ENCODE assay signal across 9 cellular contexts in genomic region chr4:185587444-185588161, GRCh38. TPM values are rescaled to one million over a fixed set of nuclear protein-coding genes. Genes with fewer than 3 reads are reported as not detected.
DNase-seq lines count a peak whose midpoint lies in the region; ATAC-seq, FAIRE-seq and TF ChIP-seq lines count a peak whose summit lies in the region.
"Had no signal": no experiment of that assay in that cellular context is flagged by ENCODE, and none has a peak within 500 bp of the region (broad histone marks: within the 10 kb centered on the region; RNA-seq: fewer than 3 reads in every experiment).

No MANE protein-coding gene starts in this region.

- H3K4me1 Mint-ChIP-seq in stimulated activated memory B cell treated with anti-CD40 and anti-IgM and Interleukin-4, amounts not matched to agents 10 μg/mL and 1 μg/mL and 100 μg/mL, for 72 hours: peaks cover 15% of the 10 kb centered on the region

- no peaks in the 10 kb centered on the region for H4K20me1 ChIP-seq in GM23248 (ENCODE audit: insufficient read depth)
- H4K20me1 ChIP-seq: BLaER1 had no signal

- peaks cover 20% of the 10 kb centered on the region for H3K27me3 Mint-ChIP-seq in stimulated activated memory B cell treated with anti-CD40 and anti-IgM and Interleukin-4, amounts not matched to agents 10 μg/mL and 1 μg/mL and 100 μg/mL, for 72 hours

- in situ Hi-C loops in GM23248 (cut with MboI): no loop called here

- H2AFZ ChIP-seq in GM23248: no peak overlapping the region

- no peak for DNase-seq in left ventricle myocardium inferior
- no peak for DNase-seq in cardiac septum (ENCODE audit: low spot score)
- DNase-seq in activated T-cell treated with anti-CD3 and anti-CD28 coated beads, Interleukin-2, amount 50 U/mL, for 48 hours: peak; percentile 72 to 80
- peak; percentile 51 to 57 for DNase-seq in left colon
- DNase-seq in GM23248: no peak
- no peak for DNase-seq in pancreas

- H3K4me1 ChIP-seq in left ventricle myocardium inferior (peaks cover 22% of the 10 kb centered on the region), GM23248 (ENCODE audit: insufficient read depth) (no peaks in the 10 kb centered on the region), pancreas (peaks cover 0 to 11% (median 10%) of the 10 kb centered on the region in 3 donors)
- H3K4me1 ChIP-seq: BLaER1 had no signal

- H3K36me3 Mint-ChIP-seq in stimulated activated memory B cell treated with anti-CD40 and anti-IgM and Interleukin-4, amounts not matched to agents 10 μg/mL and 1 μg/mL and 100 μg/mL, for 72 hours: peaks cover 5% of the 10 kb centered on the region

- peaks cover 5% of the 10 kb centered on the region for H3K36me3 ChIP-seq in left ventricle myocardium inferior
- H3K36me3 ChIP-seq in GM23248 (ENCODE audit: low read depth): no peaks in the 10 kb centered on the region
- H3K36me3 ChIP-seq in pancreas: peaks cover 0 to 36% (median 0%) of the 10 kb centered on the region in 3 donors
- H3K36me3 ChIP-seq: BLaER1 had no signal

- H3K4me3 Mint-ChIP-seq in stimulated activated memory B cell treated with anti-CD40 and anti-IgM and Interleukin-4, amounts not matched to agents 10 μg/mL and 1 μg/mL and 100 μg/mL, for 72 hours: peak overlapping the region; percentile 71

- TF ChIP-seq CTCF in left ventricle myocardium inferior (IDR thresholded peaks at IDR 0.05; ENCODE audit: borderline replicate concordance) (no peak), pancreas (IDR thresholded peaks at IDR 0.05) (no peak)

- ATAC-seq in HG03558 (IDR thresholded peaks at IDR 0.05; ENCODE audit: extremely low read depth, unreplicated experiment) (peak; percentile 98), left colon (no peak), pancreas (no peak)
- peak; percentile 99 for ATAC-seq in stimulated activated memory B cell treated with anti-CD40 and anti-IgM and Interleukin-4, amounts not matched to agents 10 μg/mL and 1 μg/mL and 100 μg/mL, for 72 hours

- H3K27me3 ChIP-seq in left ventricle myocardium inferior (ENCODE audit: low read depth): no peaks in the 10 kb centered on the region
- H3K27me3 ChIP-seq in GM23248 (replicated peaks; ENCODE audit: insufficient read depth): no peaks in the 10 kb centered on the region; the same call in 1 of the 2 replicates
- H3K27me3 ChIP-seq in pancreas: no peaks in the 10 kb centered on the region
- H3K27me3 ChIP-seq: BLaER1 had no signal

- H3K9ac ChIP-seq in GM23248: no peak overlapping the region
- H3K9ac ChIP-seq: BLaER1 had no signal

- intact Hi-C loops in left ventricle myocardium inferior (cut with micrococcal nuclease) (no loop called here), cardiac septum (cut with DNase I) (no loop called here), left colon (cut with DNase I, micrococcal nuclease) (no loop called here), pancreas (cut with DNase I) (no loop called here)

- FAIRE-seq in pancreas (lab: Jason Lieb, UNC): no peak

- H3K4me3 ChIP-seq in left ventricle myocardium inferior (no peak overlapping the region), GM23248 (no peak overlapping the region), pancreas (no peak overlapping the region)
- H3K4me3 ChIP-seq: BLaER1 had no signal

- peak overlapping the region; percentile 36 for H3K27ac ChIP-seq in left ventricle myocardium inferior (replicated peaks)
- H3K27ac ChIP-seq in GM23248: no peak overlapping the region
- no peak overlapping the region for H3K27ac ChIP-seq in pancreas
- H3K27ac ChIP-seq: BLaER1 had no signal

- peak overlapping the region; percentile 90 for H3K27ac Mint-ChIP-seq in stimulated activated memory B cell treated with anti-CD40 and anti-IgM and Interleukin-4, amounts not matched to agents 10 μg/mL and 1 μg/mL and 100 μg/mL, for 72 hours

- H3K9me3 Mint-ChIP-seq in stimulated activated memory B cell treated with anti-CD40 and anti-IgM and Interleukin-4, amounts not matched to agents 10 μg/mL and 1 μg/mL and 100 μg/mL, for 72 hours: peaks cover 4% of the 10 kb centered on the region

- WGBS in GM23248 (ENCODE audit: low coverage in 1 of 2, low lambda C conversion rate in 2 of 2, missing lambda C conversion rate in 2 of 2), 2 experiments: 37 to 40% methylated on average over 32 of the region's 32 CpGs
- 86 to 87% methylated on average over 32 of the region's 32 CpGs for whole genome bisulfite sequencing in pancreas, 2 donors

- H3K9me2 ChIP-seq in GM23248 (ENCODE audit: insufficient read depth): no peaks in the 10 kb centered on the region

- no peaks in the 10 kb centered on the region for H3F3A ChIP-seq in GM23248 (ENCODE audit: insufficient read depth)

- H3K9me3 ChIP-seq in left ventricle myocardium inferior (replicated peaks) (no peaks in the 10 kb centered on the region), GM23248 (ENCODE audit: low read depth) (no peaks in the 10 kb centered on the region), pancreas (no peaks in the 10 kb centered on the region)
- H3K9me3 ChIP-seq: BLaER1 had no signal

- no peak overlapping the region for H3K4me2 ChIP-seq in GM23248 (ENCODE audit: unreplicated experiment)
- H3K4me2 ChIP-seq: BLaER1 had no signal

- H3K79me2 ChIP-seq in GM23248 (ENCODE audit: insufficient read depth): no peaks in the 10 kb centered on the region

RNA-seq across cellular contexts. Expression of gene PDLIM3, which starts 52.3 kb away (rescaled TPM):
- 308 TPM for total RNA-seq in left ventricle myocardium inferior
- total RNA-seq in cardiac septum: 265 TPM
- total RNA-seq in left colon: 10 to 100 TPM in 1 of 2 donors, 1 to 10 TPM in 1; 4.3 to 30.8 TPM
- 0.25 TPM in 1 of 2 replicates, not detected in the other for total RNA-seq in GM23248 (2014; rRNA removed; shearing (Covaris generic))
- polyA plus RNA-seq in GM23248 (2016; fragmentation: Nextera tagmentation; extraction: Ambion mirVana): 0.51 and 0.69 TPM in 2 replicates
- 10 to 100 TPM in 3 of 6 donors, 1 to 10 TPM in 3; 6.3 to 32.9 (median 10.7) TPM for total RNA-seq in pancreas
- polyA plus RNA-seq in pancreas: 10 to 100 TPM; 30.6 to 50.5 TPM

Comparison
In these comparisons a context has a peak if more than half of its experiments do, and no peak if none do; other contexts are left out.
1. DNase-seq: peak in activated T-cell treated with anti-CD3 and anti-CD28 coated beads, Interleukin-2, amount 50 U/mL, for 48 hours (2 of 2) and left colon (2 of 2); none in left ventricle myocardium inferior (single experiment), cardiac septum (single experiment), GM23248 (single experiment) and pancreas (0 of 6).
2. ATAC-seq: peak in HG03558 (single experiment) and stimulated activated memory B cell treated with anti-CD40 and anti-IgM and Interleukin-4, amounts not matched to agents 10 μg/mL and 1 μg/mL and 100 μg/mL, for 72 hours (single experiment); none in left colon (single experiment) and pancreas (0 of 4).